ENCODE assay signal across 16 cellular contexts in the genomic region with DNA sequence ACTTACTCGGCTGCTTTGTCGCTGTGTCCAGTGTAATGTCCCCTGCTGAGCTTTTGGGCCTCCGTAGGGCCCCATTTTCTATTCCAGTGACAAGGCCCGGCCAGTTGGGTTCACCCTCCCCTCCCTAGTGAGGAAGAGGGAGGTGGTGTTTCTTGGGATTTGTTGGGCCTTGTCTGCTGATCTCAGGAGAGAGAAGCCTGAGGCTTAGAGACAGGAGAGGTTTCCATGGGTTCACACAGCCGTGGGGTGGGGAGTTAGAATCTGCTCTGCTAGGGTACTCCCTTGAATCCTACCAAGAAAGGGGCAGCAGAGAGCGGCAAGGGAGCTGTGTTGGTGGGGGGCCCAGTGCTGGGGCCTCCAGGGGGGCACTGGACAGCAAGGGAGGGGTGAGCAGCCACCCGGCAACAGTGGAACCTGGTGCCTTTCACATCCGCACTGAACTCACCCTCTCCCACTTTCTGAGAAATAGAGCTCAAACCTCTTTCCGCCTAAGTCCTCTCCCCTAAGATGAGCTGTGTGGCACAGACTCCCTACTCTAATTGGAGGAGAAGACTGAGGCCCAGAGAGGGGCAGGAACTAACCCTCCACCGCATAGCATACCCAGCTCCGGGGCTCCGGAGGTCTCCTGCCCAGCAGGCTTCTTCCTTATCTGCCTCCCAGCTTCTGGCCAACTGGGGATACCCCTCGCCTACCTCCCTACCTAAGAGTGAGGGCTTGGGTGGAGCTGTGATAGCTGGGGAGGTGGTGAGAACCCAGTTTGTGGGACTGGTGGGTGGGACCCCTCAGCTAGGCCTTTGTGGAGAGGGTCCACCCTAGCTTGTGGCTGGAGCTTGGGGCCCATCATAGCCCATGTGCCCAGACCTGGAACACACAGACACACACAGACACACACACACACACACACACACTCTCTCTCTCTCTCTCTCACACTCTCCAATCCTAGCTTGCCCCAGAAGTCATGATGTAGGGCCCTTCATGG. TPM values are rescaled to one million over a fixed set of nuclear protein-coding genes. Genes with fewer than 3 reads are reported as not detected.
A peak's percentile ranks its signal among the peaks of the same experiment; 100 is the strongest.
DNase-seq lines count a peak whose midpoint lies in the region; ATAC-seq and TF ChIP-seq lines count a peak whose summit lies in the region.
"Had no signal": no experiment of that assay in that cellular context is flagged by ENCODE, and none has a peak within 500 bp of the region (broad histone marks: within the 10 kb centered on the region; RNA-seq: fewer than 3 reads in every experiment).

No MANE protein-coding gene starts in this region.

- peak overlapping the region; percentile 61 for H3K27ac Mint-ChIP-seq in T-helper 2 cell treated with Interferon-gamma antibody and Interleukin-4, amounts not matched to agents 5 μg/mL and 100 μg/mL, for 36 hours
- peak overlapping the region; percentile 96 for H3K27ac Mint-ChIP-seq in effector memory CD8-positive, alpha-beta T cell
- no peak overlapping the region for H3K27ac Mint-ChIP-seq in mesothelial cell of epicardium

- peaks cover 20% of the 10 kb centered on the region for H3K36me3 Mint-ChIP-seq in activated T-cell treated with anti-CD3 and anti-CD28 coated beads, Interleukin-2, amount 50 U/mL, for 4 hours (ENCODE audit: insufficient read depth)
- H3K36me3 Mint-ChIP-seq in T-helper 2 cell treated with Interferon-gamma antibody and Interleukin-4, amounts not matched to agents 5 μg/mL and 100 μg/mL, for 36 hours (ENCODE audit: low read depth), result no peaks in the 10 kb centered on the region
- peaks cover 63% of the 10 kb centered on the region for H3K36me3 Mint-ChIP-seq in effector memory CD8-positive, alpha-beta T cell (ENCODE audit: insufficient read depth)
- peaks cover 9% of the 10 kb centered on the region for H3K36me3 Mint-ChIP-seq in mesothelial cell of epicardium

- in situ Hi-C loops in GM13976 (cut with MboI; ENCODE audit: low sequenced_read_pairs, unreplicated experiment), result no loop called here

- TF ChIP-seq CTCF in mesothelial cell of epicardium (IDR thresholded peaks at IDR 0.05; ENCODE audit: unreplicated experiment) (no peak), GM13976 (IDR thresholded peaks at IDR 0.05; ENCODE audit: borderline replicate concordance, control extremely low read depth, extremely low read depth, insufficient read depth, missing control alignments) (no peak)

- H3K4me1 Mint-ChIP-seq in activated T-cell treated with anti-CD3 and anti-CD28 coated beads, Interleukin-2, amount 50 U/mL, for 4 hours (ENCODE audit: low read depth), result peaks cover 78% of the 10 kb centered on the region
- H3K4me1 Mint-ChIP-seq in T-helper 2 cell treated with Interferon-gamma antibody and Interleukin-4, amounts not matched to agents 5 μg/mL and 100 μg/mL, for 36 hours (ENCODE audit: low read depth), result peaks cover 38% of the 10 kb centered on the region
- H3K4me1 Mint-ChIP-seq in effector memory CD8-positive, alpha-beta T cell (ENCODE audit: low read depth in 2 of 2), result peaks cover 80% of the 10 kb centered on the region in 2 donors
- H3K4me1 Mint-ChIP-seq in mesothelial cell of epicardium, result peaks cover 5% of the 10 kb centered on the region

- no peaks in the 10 kb centered on the region for H3K27me3 Mint-ChIP-seq in activated T-cell treated with anti-CD3 and anti-CD28 coated beads, Interleukin-2, amount 50 U/mL, for 4 hours (ENCODE audit: low read depth)
- H3K27me3 Mint-ChIP-seq in T-helper 2 cell treated with Interferon-gamma antibody and Interleukin-4, amounts not matched to agents 5 μg/mL and 100 μg/mL, for 36 hours (ENCODE audit: low read depth), result no peaks in the 10 kb centered on the region
- no peaks in the 10 kb centered on the region for H3K27me3 Mint-ChIP-seq in effector memory CD8-positive, alpha-beta T cell
- H3K27me3 Mint-ChIP-seq in mesothelial cell of epicardium (ENCODE audit: low read depth), result no peaks in the 10 kb centered on the region

- H3K9me3 Mint-ChIP-seq in activated T-cell treated with anti-CD3 and anti-CD28 coated beads, Interleukin-2, amount 50 U/mL, for 4 hours, result no peaks in the 10 kb centered on the region
- H3K9me3 Mint-ChIP-seq in T-helper 2 cell treated with Interferon-gamma antibody and Interleukin-4, amounts not matched to agents 5 μg/mL and 100 μg/mL, for 36 hours, result no peaks in the 10 kb centered on the region
- H3K9me3 Mint-ChIP-seq in effector memory CD8-positive, alpha-beta T cell, result no peaks in the 10 kb centered on the region
- H3K9me3 Mint-ChIP-seq in mesothelial cell of epicardium, result no peaks in the 10 kb centered on the region

- peak overlapping the region; percentile 77 for H3K4me3 Mint-ChIP-seq in activated T-cell treated with anti-CD3 and anti-CD28 coated beads, Interleukin-2, amount 50 U/mL, for 4 hours
- H3K4me3 Mint-ChIP-seq in T-helper 2 cell treated with Interferon-gamma antibody and Interleukin-4, amounts not matched to agents 5 μg/mL and 100 μg/mL, for 36 hours, result no peak overlapping the region
- peak overlapping the region; percentile 85 to 86 for H3K4me3 Mint-ChIP-seq in effector memory CD8-positive, alpha-beta T cell
- no peak overlapping the region for H3K4me3 Mint-ChIP-seq in mesothelial cell of epicardium

- peak in 1 of 2 donors; percentile 9 for ATAC-seq in activated T-cell treated with anti-CD3 and anti-CD28 coated beads, Interleukin-2, amount 50 U/mL, for 4 hours
- peak; percentile 25 for ATAC-seq in effector memory CD8-positive, alpha-beta T cell (replicated peaks)
- ATAC-seq in stimulated activated naive CD8-positive, alpha-beta T cell treated with anti-CD3 and anti-CD28 coated beads, Interleukin-15, Interleukin-2, amounts not matched to agents 100 U/mL and 50 U/mL, for 24 hours, result peak; percentile 15
- no peak for ATAC-seq in HG02852 (IDR thresholded peaks at IDR 0.05; ENCODE audit: unreplicated experiment)

- DNase-seq in activated T-cell treated with anti-CD3 and anti-CD28 coated beads, Interleukin-2, amount 50 U/mL, for 4 hours, result peak; percentile 9
- DNase-seq in activated T-cell treated with anti-CD3 and anti-CD28 coated beads, Interleukin-2, amount 50 U/mL, for 1 hour, result no peak
- DNase-seq in T-helper 2 cell treated with Interferon-gamma antibody and Interleukin-4, amounts not matched to agents 5 μg/mL and 100 μg/mL, for 36 hours (ENCODE audit: low spot score), result no peak
- DNase-seq in effector memory CD8-positive, alpha-beta T cell, result no peak
- DNase-seq in stimulated activated naive CD8-positive, alpha-beta T cell treated with anti-CD3 and anti-CD28 coated beads, Interleukin-15, Interleukin-2, amounts not matched to agents 100 U/mL and 50 U/mL, for 24 hours, result peak; percentile 32
- DNase-seq in mesothelial cell of epicardium (ENCODE audit: low spot score in 2 of 2, unreplicated experiment in 2 of 2) (no peak), GM13976 (ENCODE audit: low spot score) (no peak)
- DNase-seq: Calu3; effector CD4-positive, alpha-beta T cell; kidney glomerular epithelial cell; NCI-H2081; NCI-H69; stimulated activated CD4-positive, alpha-beta T cell treated with anti-CD3 and anti-CD28 coated beads, Interleukin-4, amount 100 ng/mL, for 4 hours had no signal

RNA-seq across cellular contexts. Expression of a gene that starts 6.8 kb away (rescaled TPM):
- 10 to 100 TPM; 24.4 to 34.7 (median 24.6) TPM for total RNA-seq in activated T-cell treated with anti-CD3 and anti-CD28 coated beads, Interleukin-2, amount 50 U/mL, for 4 hours
- 49.8 to 53.9 TPM (median 52.7 TPM) in 3 replicates for total RNA-seq in mesothelial cell of epicardium

RNA-seq across cellular contexts. Expression of a gene that starts 32.3 kb away (rescaled TPM):
- total RNA-seq in activated T-cell treated with anti-CD3 and anti-CD28 coated beads, Interleukin-2, amount 50 U/mL, for 4 hours, result 100 to 1,000 TPM in 2 of 3 donors, 10 to 100 TPM in 1; 77.8 to 111 (median 101) TPM
- total RNA-seq in mesothelial cell of epicardium, result not detected in 3 replicates
- total RNA-seq: Calu3, G401, osteocyte had no signal

RNA-seq across cellular contexts. Expression of a gene that starts 51.0 kb away (rescaled TPM):
- total RNA-seq in activated T-cell treated with anti-CD3 and anti-CD28 coated beads, Interleukin-2, amount 50 U/mL, for 4 hours, result 100 to 1,000 TPM; 916 to 992 (median 944) TPM
- 284 to 314 TPM (median 302 TPM) in 3 replicates for total RNA-seq in mesothelial cell of epicardium

Comparison
In these comparisons a context has a peak if more than half of its experiments do, and no peak if none do; other contexts are left out.
1. DNase-seq: peak in activated T-cell treated with anti-CD3 and anti-CD28 coated beads, Interleukin-2, amount 50 U/mL, for 4 hours (single experiment) and stimulated activated naive CD8-positive, alpha-beta T cell treated with anti-CD3 and anti-CD28 coated beads, Interleukin-15, Interleukin-2, amounts not matched to agents 100 U/mL and 50 U/mL, for 24 hours (single experiment); none in activated T-cell treated with anti-CD3 and anti-CD28 coated beads, Interleukin-2, amount 50 U/mL, for 1 hour (single experiment), T-helper 2 cell treated with Interferon-gamma antibody and Interleukin-4, amounts not matched to agents 5 μg/mL and 100 μg/mL, for 36 hours (single experiment), effector memory CD8-positive, alpha-beta T cell (0 of 3), mesothelial cell of epicardium (0 of 2) and GM13976 (single experiment).
2. H3K4me3 Mint-ChIP-seq: peak in activated T-cell treated with anti-CD3 and anti-CD28 coated beads, Interleukin-2, amount 50 U/mL, for 4 hours (single experiment) and effector memory CD8-positive, alpha-beta T cell (2 of 2); none in T-helper 2 cell treated with Interferon-gamma antibody and Interleukin-4, amounts not matched to agents 5 μg/mL and 100 μg/mL, for 36 hours (single experiment) and mesothelial cell of epicardium (single experiment).
3. RNA of a gene that starts 32.3 kb away (total RNA-seq): 77.8 to 111 TPM in activated T-cell treated with anti-CD3 and anti-CD28 coated beads, Interleukin-2, amount 50 U/mL, for 4 hours; not detected in mesothelial cell of epicardium; every median in the first group is over 10 times any median in the second.